30 cellular contexts compared by ENCODE assay signal in genomic region chr6:48670546-48670945, GRCh38.
"Had no signal": no experiment of that assay in that cellular context is flagged by ENCODE, and none has a peak within 500 bp of the region (broad histone marks: within the 10 kb centered on the region; RNA-seq: fewer than 3 reads in every experiment).

No MANE protein-coding gene starts in this region.

- H3K36me3 ChIP-seq: brain microvascular endothelial cell, cardiac muscle cell, MG63, WERI-Rb-1 had no signal

- H3K9me3 Mint-ChIP-seq: activated CD8-positive, alpha-beta T cell treated with anti-CD3 and anti-CD28 coated beads for 36 hours; activated naive CD8-positive, alpha-beta T cell treated with anti-CD3 and anti-CD28 coated beads for 36 hours had no signal

- H3K4me3 ChIP-seq: cardiac muscle cell, MG63 had no signal

- H3K4me1 Mint-ChIP-seq: activated CD4-positive, alpha-beta T cell treated with anti-CD3 and anti-CD28 coated beads, Interleukin-2, amount 10 ng/mL, durations not matched to agents 24 days and 14 days; activated naive CD8-positive, alpha-beta T cell treated with anti-CD3 and anti-CD28 coated beads for 36 hours; activated T-helper 17 cell treated with anti-CD3 and anti-CD28 coated beads, Interleukin-2, amount 50 U/mL, for 72 hours; IgD-negative memory B cell had no signal

- H3K4me3 Mint-ChIP-seq: activated CD4-positive, alpha-beta T cell treated with anti-CD3 and anti-CD28 coated beads, Interleukin-2, amount 10 ng/mL, durations not matched to agents 24 days and 14 days; activated CD8-positive, alpha-beta T cell treated with anti-CD3 and anti-CD28 coated beads for 36 hours; activated naive CD8-positive, alpha-beta T cell treated with anti-CD3 and anti-CD28 coated beads for 36 hours; activated T-cell treated with anti-CD3 and anti-CD28 coated beads, Interleukin-2, amount 50 U/mL, for 72 hours; activated T-helper 17 cell treated with anti-CD3 and anti-CD28 coated beads, Interleukin-2, amount 50 U/mL, for 72 hours; IgD-negative memory B cell had no signal

- H3K27me3 Mint-ChIP-seq: activated CD4-positive, alpha-beta T cell treated with anti-CD3 and anti-CD28 coated beads, Interleukin-2, amount 10 ng/mL, durations not matched to agents 24 days and 14 days; activated CD8-positive, alpha-beta T cell treated with anti-CD3 and anti-CD28 coated beads for 36 hours; activated naive CD8-positive, alpha-beta T cell treated with anti-CD3 and anti-CD28 coated beads for 36 hours; activated T-helper 17 cell treated with anti-CD3 and anti-CD28 coated beads, Interleukin-2, amount 50 U/mL, for 72 hours; IgD-negative memory B cell had no signal

- H3K36me3 Mint-ChIP-seq: activated naive CD8-positive, alpha-beta T cell treated with anti-CD3 and anti-CD28 coated beads for 36 hours; IgD-negative memory B cell had no signal

- H3K27ac ChIP-seq: brain microvascular endothelial cell, cardiac muscle cell, WERI-Rb-1 had no signal

- ATAC-seq: activated CD8-positive, alpha-beta T cell treated with anti-CD3 and anti-CD28 coated beads for 36 hours; activated T-cell treated with anti-CD3 and anti-CD28 coated beads, Interleukin-2, amount 50 U/mL, for 72 hours; activated T-helper 17 cell treated with anti-CD3 and anti-CD28 coated beads, Interleukin-2, amount 50 U/mL, for 72 hours had no signal

- H3K27ac Mint-ChIP-seq: activated CD4-positive, alpha-beta T cell treated with anti-CD3 and anti-CD28 coated beads, Interleukin-2, amount 10 ng/mL, durations not matched to agents 24 days and 14 days; activated CD8-positive, alpha-beta T cell treated with anti-CD3 and anti-CD28 coated beads for 36 hours; activated naive CD8-positive, alpha-beta T cell treated with anti-CD3 and anti-CD28 coated beads for 36 hours; activated T-cell treated with anti-CD3 and anti-CD28 coated beads, Interleukin-2, amount 50 U/mL, for 72 hours; activated T-helper 17 cell treated with anti-CD3 and anti-CD28 coated beads, Interleukin-2, amount 50 U/mL, for 72 hours; IgD-negative memory B cell had no signal

- DNase-seq: activated CD4-positive, alpha-beta T cell treated with anti-CD3 and anti-CD28 coated beads for 1 hour; activated CD4-positive, alpha-beta T cell treated with anti-CD3 and anti-CD28 coated beads, Interleukin-2, amount 10 ng/mL, durations not matched to agents 24 days and 14 days; activated CD4-positive, alpha-beta T cell treated with anti-CD3 and anti-CD28 coated beads, Interleukin-2, amount 50 U/mL, for 4 hours; activated CD4-positive, CD25-positive, alpha-beta regulatory T cell; activated CD8-positive, alpha-beta T cell treated with anti-CD3 and anti-CD28 coated beads for 36 hours; activated effector memory CD4-positive, alpha-beta T cell treated with anti-CD3 and anti-CD28 coated beads, Interleukin-2, amount 50 U/mL, for 16 hours; activated naive CD4-positive, alpha-beta T cell; activated naive CD4-positive, alpha-beta T cell treated with anti-CD3 and anti-CD28 coated beads, Interleukin-2, amount 50 U/mL, for 16 hours; activated naive CD8-positive, alpha-beta T cell treated with anti-CD3 and anti-CD28 coated beads for 36 hours; activated T-cell treated with anti-CD3 and anti-CD28 coated beads, Interleukin-2, amount 50 U/mL, for 1 hour; activated T-cell treated with anti-CD3 and anti-CD28 coated beads, Interleukin-2, amount 50 U/mL, for 72 hours; amniotic stem cell; aorta; brain microvascular endothelial cell; Karpas-422; KBM-7; MG63; NCI-H1048; NCI-H1105 treated with DMSO at 0.1 percent for 48 hours; NCI-H1436; NCI-H1694 treated with DMSO at 0.1 percent for 48 hours; NCI-H2029; NCI-H345; NCI-H524 treated with DMSO at 0.1 percent for 48 hours; Right ventricle myocardium superior; T1000; WERI-Rb-1 had no signal

- H3K27me3 ChIP-seq: brain microvascular endothelial cell, cardiac muscle cell, MG63 had no signal
